In the genomic region with DNA sequence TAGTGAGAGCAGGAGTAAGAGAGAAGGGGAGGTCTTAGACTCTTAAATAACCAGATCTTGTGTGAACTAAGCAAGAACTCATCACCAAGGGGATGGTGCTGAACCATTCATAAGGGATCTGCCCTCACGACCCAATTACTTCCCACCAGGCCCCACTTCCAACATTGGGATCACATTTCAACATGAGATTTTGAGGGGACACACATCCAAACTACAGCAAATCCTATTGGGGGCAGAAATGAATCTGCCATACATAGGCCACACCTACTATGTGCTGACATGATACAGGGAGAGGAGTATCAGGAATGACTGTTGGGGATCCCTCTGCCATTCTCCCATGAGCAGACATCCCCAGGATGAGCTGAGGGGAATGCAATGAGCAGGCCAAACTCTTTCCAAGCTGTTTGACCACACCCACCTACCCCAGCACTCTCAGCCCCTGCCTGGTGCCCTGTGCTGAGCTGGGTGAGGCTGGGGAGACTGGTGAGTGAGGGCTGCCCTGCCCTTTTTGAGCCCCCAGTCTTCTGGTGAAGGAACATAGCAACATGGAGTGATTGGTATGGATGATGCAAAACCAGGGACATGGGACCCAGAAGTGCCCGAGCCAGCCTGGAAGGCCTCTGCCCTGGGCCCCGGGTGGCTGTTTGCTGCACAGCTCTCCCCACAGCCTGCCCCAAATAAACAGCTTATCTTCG, we compare ENCODE assay signal across 8 cellular contexts. TPM values are rescaled to one million over a fixed set of nuclear protein-coding genes. Genes with fewer than 3 reads are reported as not detected.
A peak's percentile ranks its signal among the peaks of the same experiment; 100 is the strongest.
DNase-seq lines count a peak whose midpoint lies in the region; TF ChIP-seq lines count a peak whose summit lies in the region.

No MANE protein-coding gene starts in this region.

- peaks cover 35% of the 10 kb centered on the region for H3K79me2 ChIP-seq in GM23248 (ENCODE audit: insufficient read depth)

- peak overlapping the region; percentile 77 for H3K9ac ChIP-seq in GM23248

- 55 to 56% methylated on average over 4 of the region's 4 CpGs for WGBS in GM23248 (ENCODE audit: low coverage in 1 of 2, low lambda C conversion rate in 2 of 2, missing lambda C conversion rate in 2 of 2), 2 experiments
- WGBS in esophagus muscularis mucosa, result 86% methylated on average over 2 of the region's 4 CpGs

- H3K36me3 ChIP-seq in GM23248 (ENCODE audit: low read depth) (peaks cover 7% of the 10 kb centered on the region; the same call in 1 of the 2 replicates), esophagus muscularis mucosa (peaks cover 13 to 34% (median 32%) of the 10 kb centered on the region in 4 donors)

- peaks cover 11% of the 10 kb centered on the region; the same call in 1 of the 2 replicates for H3F3A ChIP-seq in GM23248 (ENCODE audit: insufficient read depth)

- peak overlapping the region; percentile 83 for H2AFZ ChIP-seq in GM23248

- in situ Hi-C loops in GM23248 (cut with MboI), result no loop called here

- H4K20me1 ChIP-seq in GM23248 (ENCODE audit: insufficient read depth), result no peaks in the 10 kb centered on the region

- no peaks in the 10 kb centered on the region for H3K27me3 ChIP-seq in GM23248 (replicated peaks; ENCODE audit: insufficient read depth)
- no peaks in the 10 kb centered on the region for H3K27me3 ChIP-seq in esophagus muscularis mucosa

- peak; percentile 10 for DNase-seq in GM23248
- peak; percentile 4 for DNase-seq in RPMI7951 (ENCODE audit: low read depth)
- no peak for DNase-seq in esophagus muscularis mucosa (ENCODE audit: extremely low spot score)
- no peak for DNase-seq in retinal pigment epithelial cell (ENCODE audit: low read depth)
- no peak for DNase-seq in DMS 273 treated with DMSO at 0.1 percent for 48 hours (lab: John Stamatoyannopoulos, UW)
- DNase-seq in C1 segment of cervical spinal cord (lab: John Stamatoyannopoulos, UW), result no peak
- DNase-seq in stimulated activated CD8-positive, alpha-beta memory T cell treated with anti-CD3 and anti-CD28 coated beads, Interleukin-4, amount 100 ng/mL, for 48 hours, result no peak
- no peak for DNase-seq in Kasumi-1 (lab: John Stamatoyannopoulos, UW)

- intact Hi-C loops in esophagus muscularis mucosa (cut with DNase I), result no loop called here

- peak overlapping the region; percentile 96 for H3K4me2 ChIP-seq in GM23248 (ENCODE audit: unreplicated experiment)

- H3K27ac ChIP-seq in GM23248 (peak overlapping the region; percentile 67; the same call in 1 of the 2 replicates), esophagus muscularis mucosa (replicated peaks in 1 of 4) (peak overlapping the region; percentile 89 to 98 (median 92))

- no peak for TF ChIP-seq CTCF in esophagus muscularis mucosa (IDR thresholded peaks at IDR 0.05)
- TF ChIP-seq CTCF in retinal pigment epithelial cell (conservative IDR thresholded peaks at IDR 0.05; ENCODE audit: low read depth, low read length), result no peak

- no peaks in the 10 kb centered on the region for H3K9me2 ChIP-seq in GM23248 (ENCODE audit: insufficient read depth)

- TF ChIP-seq POLR2A in esophagus muscularis mucosa (IDR thresholded peaks at IDR 0.05; ENCODE audit: low read depth), result no peak

- H3K4me1 ChIP-seq in GM23248 (ENCODE audit: insufficient read depth) (peaks cover 18% of the 10 kb centered on the region), esophagus muscularis mucosa (peaks cover 19 to 20% (median 20%) of the 10 kb centered on the region in 4 donors)

- H3K4me3 ChIP-seq in GM23248, result peak overlapping the region; percentile 68
- peak overlapping the region; percentile 59 to 66 (median 62) for H3K4me3 ChIP-seq in esophagus muscularis mucosa
- H3K4me3 ChIP-seq in retinal pigment epithelial cell (ENCODE audit: low read length), result peak overlapping the region; percentile 74

- H3K9me3 ChIP-seq in GM23248 (ENCODE audit: low read depth) (no peaks in the 10 kb centered on the region), esophagus muscularis mucosa (peaks cover 0 to 7% (median 0%) of the 10 kb centered on the region in 4 donors)

- TF ChIP-seq EP300 in esophagus muscularis mucosa (IDR thresholded peaks at IDR 0.05), result no peak

RNA-seq across cellular contexts. Expression of a gene that starts 1.2 kb away (rescaled TPM):
- total RNA-seq in GM23248 (2014; rRNA removed; shearing (Covaris generic)), result 4.6 and 6.1 TPM in 2 replicates
- 8.0 and 8.6 TPM in 2 replicates for polyA plus RNA-seq in GM23248 (2016; fragmentation: Nextera tagmentation; extraction: Ambion mirVana)
- 21.5 and 23.2 TPM in 2 replicates for total RNA-seq in RPMI7951 (2014; rRNA removed; shearing (Covaris generic))
- total RNA-seq in esophagus muscularis mucosa, result 1 to 10 TPM in 1 of 4 donors, not detected in 3; 1.0 TPM

RNA-seq across cellular contexts. Expression of a gene that starts 27.6 kb away (rescaled TPM):
- total RNA-seq in GM23248 (2014; rRNA removed; shearing (Covaris generic)), result 27.6 and 34.0 TPM in 2 replicates
- polyA plus RNA-seq in GM23248 (2016; fragmentation: Nextera tagmentation; extraction: Ambion mirVana), result 21.5 and 21.8 TPM in 2 replicates
- total RNA-seq in RPMI7951 (2014; rRNA removed; shearing (Covaris generic)), result 30.3 and 34.4 TPM in 2 replicates
- total RNA-seq in esophagus muscularis mucosa, result 10 to 100 TPM; 28.4 to 58.6 (median 32.3) TPM

RNA-seq across cellular contexts. Expression of a gene that starts 32.3 kb away (rescaled TPM):
- total RNA-seq in GM23248 (2014; rRNA removed; shearing (Covaris generic)), result not detected in 2 replicates
- polyA plus RNA-seq in GM23248 (2016; fragmentation: Nextera tagmentation; extraction: Ambion mirVana), result 0.04 TPM in 1 of 2 replicates, not detected in the other
- under 0.01 TPM in 1 of 2 replicates, not detected in the other for total RNA-seq in RPMI7951 (2014; rRNA removed; shearing (Covaris generic))
- total RNA-seq in esophagus muscularis mucosa, result under 1 TPM in 3 of 4 donors, not detected in 1; under 0.01 to 0.23 (median under 0.01) TPM

RNA-seq across cellular contexts. Expression of a gene that starts 40.1 kb away (rescaled TPM):
- total RNA-seq in GM23248 (2014; rRNA removed; shearing (Covaris generic)), result 38.4 and 41.2 TPM in 2 replicates
- polyA plus RNA-seq in GM23248 (2016; fragmentation: Nextera tagmentation; extraction: Ambion mirVana), result 27.0 and 29.5 TPM in 2 replicates
- total RNA-seq in RPMI7951 (2014; rRNA removed; shearing (Covaris generic)), result 30.3 and 32.3 TPM in 2 replicates
- 10 to 100 TPM; 18.1 to 23.6 (median 20.6) TPM for total RNA-seq in esophagus muscularis mucosa

RNA-seq across cellular contexts. Expression of a gene that starts 45.3 kb away (rescaled TPM):
- 14.7 and 21.2 TPM in 2 replicates for total RNA-seq in GM23248 (2014; rRNA removed; shearing (Covaris generic))
- polyA plus RNA-seq in GM23248 (2016; fragmentation: Nextera tagmentation; extraction: Ambion mirVana), result 12.9 and 14.5 TPM in 2 replicates
- total RNA-seq in RPMI7951 (2014; rRNA removed; shearing (Covaris generic)), result 2.4 and 5.3 TPM in 2 replicates
- 10 to 100 TPM in 3 of 4 donors, 1 to 10 TPM in 1; 8.3 to 19.4 (median 14.8) TPM for total RNA-seq in esophagus muscularis mucosa

Comparison
In these comparisons a context has a peak if more than half of its experiments do, and no peak if none do; other contexts are left out.
1. DNase-seq: peak in GM23248 (single experiment) and RPMI7951 (single experiment); none in esophagus muscularis mucosa (single experiment), retinal pigment epithelial cell (single experiment), DMS 273 treated with DMSO at 0.1 percent for 48 hours (single experiment), C1 segment of cervical spinal cord (0 of 14), stimulated activated CD8-positive, alpha-beta memory T cell treated with anti-CD3 and anti-CD28 coated beads, Interleukin-4, amount 100 ng/mL, for 48 hours (single experiment) and Kasumi-1 (0 of 2).
2. Peak in every context shown above with its lines, with median percentiles within 50 percentile points of each other: H3K4me3 ChIP-seq.